In genomic region chr19:34493649-34494044, GRCh38 we compare ENCODE assay signal across 19 cellular contexts. TPM values are rescaled to one million over a fixed set of nuclear protein-coding genes. Genes with fewer than 3 reads are reported as not detected.
A peak's percentile ranks its signal among the peaks of the same experiment; 100 is the strongest.
DNase-seq lines count a peak whose midpoint lies in the region; ATAC-seq and TF ChIP-seq lines count a peak whose summit lies in the region.
"Had no signal": no experiment of that assay in that cellular context is flagged by ENCODE, and none has a peak within 500 bp of the region (broad histone marks: within the 10 kb centered on the region; RNA-seq: fewer than 3 reads in every experiment).

No MANE protein-coding gene starts in this region.

- H3K4me3 ChIP-seq in osteoblast (ENCODE audit: insufficient read depth, low read length): no peak overlapping the region
- H3K4me3 ChIP-seq: BLaER1, GM12878, GM23248 had no signal

- H3K79me2 ChIP-seq in osteoblast (ENCODE audit: insufficient read depth, low read length): peaks cover 16% of the 10 kb centered on the region

- peaks cover 21% of the 10 kb centered on the region for H4K20me1 ChIP-seq in osteoblast (ENCODE audit: insufficient read depth, low read length)
- H4K20me1 ChIP-seq: BLaER1 had no signal

- POLR2A ChIA-PET in activated naive CD8-positive, alpha-beta T cell treated with anti-CD3 and anti-CD28 coated beads, Interleukin-2, amount 10 ng/mL, durations not matched to agents 7 days and 5 days (lab: Charles Lee): no interaction called here
- POLR2A ChIA-PET in WTC11 (lab: Charles Lee): no interaction called here

- H3K27me3 Mint-ChIP-seq in activated naive CD8-positive, alpha-beta T cell treated with anti-CD3 and anti-CD28 coated beads, Interleukin-2, amount 10 ng/mL, durations not matched to agents 7 days and 5 days: peaks cover 2% of the 10 kb centered on the region
- no peaks in the 10 kb centered on the region for H3K27me3 Mint-ChIP-seq in activated naive CD8-positive, alpha-beta T cell treated with anti-CD3 and anti-CD28 coated beads for 36 hours
- H3K27me3 Mint-ChIP-seq in WTC11 (ENCODE audit: low read depth): no peaks in the 10 kb centered on the region; the same call in 1 of the 2 replicates

- no peak overlapping the region for H3K27ac ChIP-seq in osteoblast (ENCODE audit: low read depth, low read length)
- H3K27ac ChIP-seq: BLaER1, GM23248, HL-60 had no signal

- H3K27ac Mint-ChIP-seq in activated naive CD8-positive, alpha-beta T cell treated with anti-CD3 and anti-CD28 coated beads, Interleukin-2, amount 10 ng/mL, durations not matched to agents 7 days and 5 days: peak overlapping the region; percentile 30
- H3K27ac Mint-ChIP-seq in activated naive CD8-positive, alpha-beta T cell treated with anti-CD3 and anti-CD28 coated beads for 36 hours: no peak overlapping the region
- peak overlapping the region; percentile 53; the same call in 1 of the 2 replicates for H3K27ac Mint-ChIP-seq in WTC11
- H3K27ac Mint-ChIP-seq: CD14-positive monocyte, HFFc6 had no signal

- TF ChIP-seq CTCF in WTC11 (IDR thresholded peaks at IDR 0.05) (no peak), osteoblast (IDR thresholded peaks at IDR 0.05; ENCODE audit: extremely low read depth, low read depth, low read length) (no peak)

- no peaks in the 10 kb centered on the region for H3K4me1 ChIP-seq in osteoblast (ENCODE audit: insufficient read depth, low read length)

- no peaks in the 10 kb centered on the region for H3K36me3 Mint-ChIP-seq in activated naive CD8-positive, alpha-beta T cell treated with anti-CD3 and anti-CD28 coated beads, Interleukin-2, amount 10 ng/mL, durations not matched to agents 7 days and 5 days
- no peaks in the 10 kb centered on the region for H3K36me3 Mint-ChIP-seq in activated naive CD8-positive, alpha-beta T cell treated with anti-CD3 and anti-CD28 coated beads for 36 hours
- H3K36me3 Mint-ChIP-seq in WTC11: peaks cover 24% of the 10 kb centered on the region
- H3K36me3 Mint-ChIP-seq: CD14-positive monocyte; CD4-positive, alpha-beta memory T cell had no signal

- H3K4me2 ChIP-seq in osteoblast (ENCODE audit: insufficient read depth, low read length): no peak overlapping the region
- H3K4me2 ChIP-seq: BLaER1 had no signal

- peaks cover 56% of the 10 kb centered on the region for H3K36me3 ChIP-seq in osteoblast (ENCODE audit: insufficient read depth, low read length)

- DNase-seq in activated naive CD8-positive, alpha-beta T cell treated with anti-CD3 and anti-CD28 coated beads, Interleukin-2, amount 10 ng/mL, durations not matched to agents 7 days and 5 days: no peak
- DNase-seq in activated naive CD8-positive, alpha-beta T cell treated with anti-CD3 and anti-CD28 coated beads for 36 hours: no peak
- DNase-seq in WTC11 (ENCODE audit: low spot score) (no peak), osteoblast (ENCODE audit: insufficient read length, low spot score, missing footprints) (peak; percentile 60), COR-L47 (lab: John Stamatoyannopoulos, UW) (no peak)
- DNase-seq in activated CD8-positive, alpha-beta memory T cell treated with anti-CD3 and anti-CD28 coated beads, Interleukin-2, amount 50 U/mL, for 4 hours: no peak
- DNase-seq: 8988T; CD4-positive, alpha-beta memory T cell; DMS 273 treated with DMSO at 0.1 percent for 48 hours; DND-41; EL; GM23248; HFFc6 had no signal

- CTCF ChIA-PET in WTC11 (lab: Charles Lee): no interaction called here

- H3K4me1 Mint-ChIP-seq in activated naive CD8-positive, alpha-beta T cell treated with anti-CD3 and anti-CD28 coated beads, Interleukin-2, amount 10 ng/mL, durations not matched to agents 7 days and 5 days: no peaks in the 10 kb centered on the region
- no peaks in the 10 kb centered on the region for H3K4me1 Mint-ChIP-seq in activated naive CD8-positive, alpha-beta T cell treated with anti-CD3 and anti-CD28 coated beads for 36 hours
- no peaks in the 10 kb centered on the region for H3K4me1 Mint-ChIP-seq in WTC11
- H3K4me1 Mint-ChIP-seq: CD14-positive monocyte; CD4-positive, alpha-beta memory T cell had no signal

- H3K9me3 Mint-ChIP-seq in activated naive CD8-positive, alpha-beta T cell treated with anti-CD3 and anti-CD28 coated beads, Interleukin-2, amount 10 ng/mL, durations not matched to agents 7 days and 5 days: no peaks in the 10 kb centered on the region
- no peaks in the 10 kb centered on the region for H3K9me3 Mint-ChIP-seq in activated naive CD8-positive, alpha-beta T cell treated with anti-CD3 and anti-CD28 coated beads for 36 hours
- no peaks in the 10 kb centered on the region for H3K9me3 Mint-ChIP-seq in WTC11
- H3K9me3 Mint-ChIP-seq: CD4-positive, alpha-beta memory T cell; HFFc6 had no signal

- H2AFZ ChIP-seq in osteoblast (ENCODE audit: low read length): no peak overlapping the region
- H2AFZ ChIP-seq: GM23248 had no signal

- no peak for ATAC-seq in activated naive CD8-positive, alpha-beta T cell treated with anti-CD3 and anti-CD28 coated beads, Interleukin-2, amount 10 ng/mL, durations not matched to agents 7 days and 5 days (ENCODE audit: low read depth)
- ATAC-seq in WTC11: no peak
- no peak for ATAC-seq in SK-N-SH treated with all-trans-retinoic acid at 6 μM for 48 hours
- ATAC-seq: GM12878, HCT116 had no signal

- no peaks in the 10 kb centered on the region for H3K9me3 ChIP-seq in osteoblast (ENCODE audit: low read depth, low read length)
- H3K9me3 ChIP-seq: BLaER1 had no signal

- H3K4me3 Mint-ChIP-seq in activated naive CD8-positive, alpha-beta T cell treated with anti-CD3 and anti-CD28 coated beads, Interleukin-2, amount 10 ng/mL, durations not matched to agents 7 days and 5 days: no peak overlapping the region
- no peak overlapping the region for H3K4me3 Mint-ChIP-seq in activated naive CD8-positive, alpha-beta T cell treated with anti-CD3 and anti-CD28 coated beads for 36 hours
- H3K4me3 Mint-ChIP-seq in WTC11: no peak overlapping the region
- H3K4me3 Mint-ChIP-seq: CD14-positive monocyte; CD4-positive, alpha-beta memory T cell; HFFc6 had no signal

- no peaks in the 10 kb centered on the region for H3K27me3 ChIP-seq in osteoblast (ENCODE audit: insufficient read depth, low read length)
- H3K27me3 ChIP-seq: BLaER1 had no signal

TF ChIP-seq in WTC11, 78 proteins besides CTCF, POLR2A, EP300 and RAD21:
- TF ChIP-seq ESRRA (CRISPR knock-in tag; IDR thresholded peaks at IDR 0.05; ENCODE audit: borderline replicate concordance): no peak
- TF ChIP-seq OVOL2 (CRISPR knock-in tag; IDR thresholded peaks at IDR 0.05; ENCODE audit: borderline replicate concordance): no peak
- TF ChIP-seq NR3C1 (CRISPR knock-in tag; conservative IDR thresholded peaks at IDR 0.05; ENCODE audit: low read depth): no peak
- TF ChIP-seq ERG (CRISPR knock-in tag; IDR thresholded peaks at IDR 0.05): no peak
- no peak for TF ChIP-seq IRF1 (CRISPR knock-in tag; IDR thresholded peaks at IDR 0.05)
- no peak for TF ChIP-seq FOXP1 (CRISPR knock-in tag; IDR thresholded peaks at IDR 0.05; ENCODE audit: borderline replicate concordance)

TF ChIP-seq in SK-N-SH treated with all-trans-retinoic acid at 6 μM for 48 hours, 23 proteins besides CTCF, POLR2A, EP300 and RAD21:
- TF ChIP-seq ZC3H10 (CRISPR knock-in tag; IDR thresholded peaks at IDR 0.05) (no peak), SNAI2 (CRISPR knock-in tag; IDR thresholded peaks at IDR 0.05) (no peak), CSRNP3 (CRISPR knock-in tag; IDR thresholded peaks at IDR 0.05) (no peak), ESRRG (CRISPR knock-in tag; IDR thresholded peaks at IDR 0.05) (no peak), TCF4 (CRISPR knock-in tag; IDR thresholded peaks at IDR 0.05; ENCODE audit: borderline replicate concordance) (no peak), ZFP3 (CRISPR knock-in tag; IDR thresholded peaks at IDR 0.05) (no peak), BACH2 (CRISPR knock-in tag; IDR thresholded peaks at IDR 0.05; ENCODE audit: borderline replicate concordance) (no peak), ZFP30 (CRISPR knock-in tag; IDR thresholded peaks at IDR 0.05) (no peak), OSR1 (CRISPR knock-in tag; IDR thresholded peaks at IDR 0.05) (no peak), CSDC2 (CRISPR knock-in tag; IDR thresholded peaks at IDR 0.05) (no peak), ZNF70 (CRISPR knock-in tag; IDR thresholded peaks at IDR 0.05) (no peak), PPARA (CRISPR knock-in tag; IDR thresholded peaks at IDR 0.05; ENCODE audit: borderline replicate concordance) (no peak), GLIS3 (CRISPR knock-in tag; IDR thresholded peaks at IDR 0.05) (no peak), ARNTL (CRISPR knock-in tag; IDR thresholded peaks at IDR 0.05; ENCODE audit: borderline replicate concordance, low read depth) (no peak), CREB5 (CRISPR knock-in tag; IDR thresholded peaks at IDR 0.05; ENCODE audit: low read depth) (no peak), RARB (CRISPR knock-in tag; IDR thresholded peaks at IDR 0.05) (no peak)

RNA-seq across cellular contexts. Expression of gene WTIP, which starts 12.1 kb away (rescaled TPM):
- total RNA-seq in activated naive CD8-positive, alpha-beta T cell treated with anti-CD3 and anti-CD28 coated beads, Interleukin-2, amount 10 ng/mL, durations not matched to agents 7 days and 5 days: under 1 TPM; 0.23 to 0.55 TPM
- total RNA-seq in activated naive CD8-positive, alpha-beta T cell treated with anti-CD3 and anti-CD28 coated beads for 36 hours: under 1 TPM; 0.23 to 0.36 TPM
- total RNA-seq in WTC11 (2021): 14.3 to 18.1 TPM (median 16.0 TPM) in 3 replicates
- total RNA-seq in osteoblast: 38.7 and 43.9 TPM in 2 replicates
